In genomic region chr9:96156151-96156550, GRCh38 we compare ENCODE assay signal across 1 cellular context.
TF ChIP-seq lines count a peak whose summit lies in the region.

No MANE protein-coding gene starts in this region.

TF ChIP-seq in GM23338, 12 proteins besides CTCF, POLR2A, EP300 and RAD21 (continued from another document):
- no peak for TF ChIP-seq ZNF462 (CRISPR knock-in tag; IDR thresholded peaks at IDR 0.05)
- TF ChIP-seq ZNF331 (CRISPR knock-in tag; IDR thresholded peaks at IDR 0.05; ENCODE audit: low read depth): no peak
- no peak for TF ChIP-seq ZNF114 (CRISPR knock-in tag; IDR thresholded peaks at IDR 0.05)
- TF ChIP-seq ETS1 (IDR thresholded peaks at IDR 0.05): no peak
- TF ChIP-seq CREB1 (CRISPR knock-in tag; IDR thresholded peaks at IDR 0.05; ENCODE audit: low read depth): no peak
- TF ChIP-seq STAT1 (IDR thresholded peaks at IDR 0.05; ENCODE audit: unreplicated experiment): no peak
- no peak for TF ChIP-seq POLR2AphosphoS5 (IDR thresholded peaks at IDR 0.05; ENCODE audit: low read depth)
- no peak for TF ChIP-seq EZH2phosphoT487 (IDR thresholded peaks at IDR 0.05; ENCODE audit: unreplicated experiment)
- TF ChIP-seq REST (IDR thresholded peaks at IDR 0.05; ENCODE audit: unreplicated experiment): no peak
- TF ChIP-seq EZH2 (IDR thresholded peaks at IDR 0.05; ENCODE audit: low read depth, unreplicated experiment): no peak
TF ChIP-seq in GM23338: peak in this region for 0.
